2 cellular contexts compared by ENCODE assay signal in genomic region chr7:1268866-1269265, GRCh38.
TF ChIP-seq lines count a peak whose summit lies in the region.

No MANE protein-coding gene starts in this region.

TF ChIP-seq in SK-N-SH treated with all-trans-retinoic acid at 6 μM for 48 hours, 23 proteins besides CTCF, POLR2A, EP300 and RAD21 (continued from another document):
- TF ChIP-seq POU6F1 (CRISPR knock-in tag; IDR thresholded peaks at IDR 0.05; ENCODE audit: borderline replicate concordance, low read depth) (no peak), ZFP3 (CRISPR knock-in tag; IDR thresholded peaks at IDR 0.05) (no peak), TOX (CRISPR knock-in tag; IDR thresholded peaks at IDR 0.05; ENCODE audit: borderline replicate concordance) (no peak), ZNF565 (CRISPR knock-in tag; conservative IDR thresholded peaks at IDR 0.05; ENCODE audit: low read depth) (no peak), ESRRG (CRISPR knock-in tag; IDR thresholded peaks at IDR 0.05) (no peak), CREB5 (CRISPR knock-in tag; IDR thresholded peaks at IDR 0.05; ENCODE audit: low read depth) (no peak), TCF4 (CRISPR knock-in tag; IDR thresholded peaks at IDR 0.05; ENCODE audit: borderline replicate concordance) (no peak), TSHZ2 (CRISPR knock-in tag; IDR thresholded peaks at IDR 0.05) (no peak), ZFP30 (CRISPR knock-in tag; IDR thresholded peaks at IDR 0.05) (no peak), PPARA (CRISPR knock-in tag; IDR thresholded peaks at IDR 0.05; ENCODE audit: borderline replicate concordance) (no peak), BACH2 (CRISPR knock-in tag; IDR thresholded peaks at IDR 0.05; ENCODE audit: borderline replicate concordance) (no peak), CSDC2 (CRISPR knock-in tag; IDR thresholded peaks at IDR 0.05) (no peak), PATZ1 (CRISPR knock-in tag; IDR thresholded peaks at IDR 0.05; ENCODE audit: borderline replicate concordance) (no peak), OSR1 (CRISPR knock-in tag; IDR thresholded peaks at IDR 0.05) (no peak), ZNF8 (CRISPR knock-in tag; IDR thresholded peaks at IDR 0.05) (no peak), ISL1 (CRISPR knock-in tag; IDR thresholded peaks at IDR 0.05) (no peak)

TF ChIP-seq in SK-N-SH, 30 proteins besides CTCF, POLR2A, EP300 and RAD21 (continued from another document):
- no peak for TF ChIP-seq SIN3A (IDR thresholded peaks at IDR 0.05; ENCODE audit: borderline replicate concordance, low read depth, low read length)
- TF ChIP-seq REST (IDR thresholded peaks at IDR 0.05; ENCODE audit: low read depth, low read length): no peak
- TF ChIP-seq NFIC (IDR thresholded peaks at IDR 0.05; ENCODE audit: borderline replicate concordance): no peak
- TF ChIP-seq MXI1 (IDR thresholded peaks at IDR 0.05; ENCODE audit: low read depth, low read length): no peak
